Comparison of ENCODE assay signal across 30 cellular contexts in the genomic region with DNA sequence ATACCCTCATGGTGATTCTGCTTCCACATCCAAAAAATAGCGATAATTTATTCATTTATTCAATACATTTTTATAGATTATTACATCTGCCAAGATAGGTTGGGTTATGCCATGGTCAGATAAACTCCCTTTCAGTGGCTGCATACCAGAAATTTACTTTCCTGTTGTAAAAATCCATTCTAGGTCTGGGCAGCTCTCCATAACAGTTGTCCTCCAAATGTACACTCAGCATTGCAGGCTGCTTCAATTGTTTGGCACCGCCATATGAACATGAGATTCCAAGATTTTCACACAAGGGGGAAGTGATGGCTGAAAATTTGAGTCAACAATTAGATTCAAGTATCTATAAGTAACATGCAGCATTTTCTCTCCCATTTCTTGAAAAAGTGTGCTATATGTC.
"Had no signal": no experiment of that assay in that cellular context is flagged by ENCODE, and none has a peak within 500 bp of the region (broad histone marks: within the 10 kb centered on the region; RNA-seq: fewer than 3 reads in every experiment).

No MANE protein-coding gene starts in this region.

- H3K27ac ChIP-seq: brain microvascular endothelial cell, PC-9, RWPE1 had no signal

- H3K4me3 ChIP-seq: PC-9 had no signal

- H3K36me3 ChIP-seq: brain microvascular endothelial cell had no signal

- H3K27me3 ChIP-seq: brain microvascular endothelial cell had no signal

- DNase-seq: activated CD4-positive, alpha-beta T cell treated with anti-CD3 and anti-CD28 coated beads, Interleukin-2, amount 10 ng/mL, durations not matched to agents 24 days and 14 days; activated CD4-positive, alpha-beta T cell treated with anti-CD3 and anti-CD28 coated beads, Interleukin-2, amount 50 U/mL, for 4 hours; activated CD8-positive, alpha-beta T cell treated with anti-CD3 and anti-CD28 coated beads for 36 hours; activated effector memory CD4-positive, alpha-beta T cell treated with anti-CD3 and anti-CD28 coated beads, Interleukin-2, amount 50 U/mL, for 16 hours; activated naive CD4-positive, alpha-beta T cell; activated naive CD4-positive, alpha-beta T cell treated with anti-CD3 and anti-CD28 coated beads, Interleukin-2, amount 50 U/mL, for 16 hours; activated naive CD8-positive, alpha-beta T cell treated with anti-CD3 and anti-CD28 coated beads for 36 hours; activated T-cell treated with anti-CD3 and anti-CD28 coated beads, Interleukin-2, amount 50 U/mL, for 1 hour; activated T-cell treated with anti-CD3 and anti-CD28 coated beads, Interleukin-2, amount 50 U/mL, for 72 hours; amniotic stem cell; aorta; brain microvascular endothelial cell; central memory CD4-positive, alpha-beta T cell; Kasumi-1; KBM-7; MM.1S; NCI-H1092 treated with DMSO at 0.1 percent for 48 hours; NCI-H1417; NCI-H146; NCI-H187; NCI-H2081; NCI-H226; NCI-H510A; NCI-H526; NCI-H748 treated with DMSO at 0.1 percent for 48 hours; NK-92 treated with Interleukin-12 subunit alpha and Interleukin-12 subunit beta, amount 100 ng/mL, for 24 hours; PC-9; SIG-M5; T1000 had no signal
